25 cellular contexts compared by ENCODE assay signal in the genomic region with DNA sequence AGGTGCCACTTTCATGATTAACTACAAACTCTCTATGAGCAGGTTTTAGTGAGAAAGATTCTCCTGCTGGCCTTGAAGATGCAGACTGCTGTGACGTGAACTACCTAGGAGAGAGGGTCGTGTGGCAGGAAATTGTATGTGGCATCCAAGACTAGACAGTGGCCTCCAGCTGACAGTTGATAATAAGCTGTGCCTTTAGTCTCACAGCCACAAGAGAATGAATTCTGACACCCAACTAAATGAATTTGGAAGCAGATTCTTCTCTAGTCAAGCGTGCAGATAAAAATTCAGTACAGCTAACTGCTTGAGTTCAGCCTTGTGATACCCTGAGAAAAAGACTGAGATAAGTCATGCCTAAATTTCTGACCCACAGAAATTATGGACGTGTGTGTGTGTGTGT.
DNase-seq lines count a peak whose midpoint lies in the region; ATAC-seq, FAIRE-seq and TF ChIP-seq lines count a peak whose summit lies in the region.
"Had no signal": no experiment of that assay in that cellular context is flagged by ENCODE, and none has a peak within 500 bp of the region (broad histone marks: within the 10 kb centered on the region; RNA-seq: fewer than 3 reads in every experiment).

No MANE protein-coding gene starts in this region.

- no peak overlapping the region for H3K9ac ChIP-seq in HepG2 (ENCODE audit: insufficient read depth, low read depth, low read length)
- no peak overlapping the region for H3K9ac ChIP-seq in endodermal cell (ENCODE audit: extremely low read depth, low read length, poor library complexity, severe bottlenecking)
- H3K9ac ChIP-seq in neural progenitor cell, result no peak overlapping the region
- H3K9ac ChIP-seq: BLaER1, GM23248 had no signal

- H3K4me1 Mint-ChIP-seq in endodermal cell, result no peaks in the 10 kb centered on the region
- peaks cover 10% of the 10 kb centered on the region for H3K4me1 Mint-ChIP-seq in neural progenitor cell
- H3K4me1 Mint-ChIP-seq: B cell; CD4-positive, CD25-positive, alpha-beta regulatory T cell; H9 had no signal

- H2AFZ ChIP-seq in HepG2 (ENCODE audit: low read length) (no peak overlapping the region), neural progenitor cell (replicated peaks) (no peak overlapping the region)
- H2AFZ ChIP-seq: GM23248 had no signal

- no peak overlapping the region for H3K4me2 ChIP-seq in HepG2 (ENCODE audit: low read depth, low read length)
- no peak overlapping the region for H3K4me2 ChIP-seq in neural progenitor cell
- H3K4me2 ChIP-seq: BLaER1 had no signal

- TF ChIP-seq EP300 in HepG2 (IDR thresholded peaks at IDR 0.05; ENCODE audit: low read depth in 2 of 2, low read length in 2 of 2), result no peak
- TF ChIP-seq EP300 in HepG2 (CRISPR knock-in tag; IDR thresholded peaks at IDR 0.05; ENCODE audit: borderline replicate concordance), result no peak

- no peak for TF ChIP-seq CTCF in HepG2 (CRISPR knock-in tag; IDR thresholded peaks at IDR 0.05)
- TF ChIP-seq CTCF in right lobe of liver (IDR thresholded peaks at IDR 0.05), result no peak
- TF ChIP-seq CTCF in endodermal cell (conservative IDR thresholded peaks at IDR 0.05), result no peak
- no peak for TF ChIP-seq CTCF in neural progenitor cell (IDR thresholded peaks at IDR 0.05)

- H3K27ac Mint-ChIP-seq in endodermal cell (no peak overlapping the region), neural progenitor cell (peak overlapping the region; percentile 44)
- H3K27ac Mint-ChIP-seq: B cell; CD4-positive, CD25-positive, alpha-beta regulatory T cell; CD8-positive, alpha-beta T cell; H9 had no signal

- no peak for TF ChIP-seq POLR2A in HepG2 (IDR thresholded peaks at IDR 0.05; ENCODE audit: insufficient read depth in 1 of 2, low read depth in 2 of 2, low read length in 2 of 2)
- no peak for TF ChIP-seq POLR2A in right lobe of liver (IDR thresholded peaks at IDR 0.05)

- no peak for TF ChIP-seq RAD21 in HepG2 (CRISPR knock-in tag; IDR thresholded peaks at IDR 0.05)

- CTCF ChIA-PET in HepG2 (lab: Yijun Ruan, JAX; ENCODE audit: low intra/inter-chr PET ratio, low total read pairs), result no interaction called here

- H4K20me1 ChIP-seq in HepG2 (ENCODE audit: insufficient read depth, low read length) (no peaks in the 10 kb centered on the region), neural progenitor cell (ENCODE audit: low read depth) (no peaks in the 10 kb centered on the region)
- H4K20me1 ChIP-seq: BLaER1 had no signal

- no TSS peak for BruUV-seq in HepG2 (replicated peaks; lab: Mats Ljungman, UMichigan)

- H3K27ac ChIP-seq in HepG2 (ENCODE audit: extremely low read length, insufficient read depth, low read length) (no peak overlapping the region), right lobe of liver (no peak overlapping the region), endodermal cell (ENCODE audit: low read depth, low read length) (peak overlapping the region; percentile 8), neural progenitor cell (no peak overlapping the region)
- H3K27ac ChIP-seq: 22Rv1, BLaER1, C4-2B, GM23248 had no signal

- no peaks in the 10 kb centered on the region for H3F3A ChIP-seq in neural progenitor cell (ENCODE audit: low read depth)

- FAIRE-seq in HepG2 (lab: Jason Lieb, UNC), result no peak
- FAIRE-seq: GM12878, GM19239, H1 had no signal

- POLR2A ChIA-PET in HepG2 (lab: Yijun Ruan, JAX), result no interaction called here

- ATAC-seq in HepG2 (no peak), right lobe of liver (no peak)
- ATAC-seq: CD8-positive, alpha-beta T cell; GM12878; HCT116 had no signal

- no peaks in the 10 kb centered on the region for H3K36me3 Mint-ChIP-seq in endodermal cell (ENCODE audit: low read depth)
- peaks cover 1% of the 10 kb centered on the region for H3K36me3 Mint-ChIP-seq in neural progenitor cell
- H3K36me3 Mint-ChIP-seq: CD4-positive, CD25-positive, alpha-beta regulatory T cell; CD8-positive, alpha-beta T cell had no signal

- no peak for DNase-seq in HepG2 (ENCODE audit: low spot score)
- DNase-seq in right lobe of liver, result no peak
- DNase-seq in endodermal cell, result no peak
- DNase-seq in neural progenitor cell (ENCODE audit: low spot score), result no peak
- DNase-seq in SHP77 treated with DMSO at 0.1 percent for 48 hours (lab: John Stamatoyannopoulos, UW), result no peak
- no peak for DNase-seq in NCI-H69 (lab: John Stamatoyannopoulos, UW)
- no peak for DNase-seq in dedifferentiated amniotic fluid mesenchymal stem cell (ENCODE audit: extremely low spot score)
- DNase-seq in DMS53 (lab: John Stamatoyannopoulos, UW), result no peak
- DNase-seq: Caco-2; CD4-positive, CD25-positive, alpha-beta regulatory T cell; CD8-positive, alpha-beta T cell; DMS153; DMS79; EL; GDM1; GM23248; H9 had no signal

- H3K36me3 ChIP-seq in HepG2 (replicated peaks in 1 of 2; ENCODE audit: control insufficient read depth in 1 of 2, insufficient read depth in 2 of 2, low read length in 2 of 2) (no peaks in the 10 kb centered on the region), right lobe of liver (no peaks in the 10 kb centered on the region), endodermal cell (ENCODE audit: control insufficient read depth, insufficient read depth, low read length) (no peaks in the 10 kb centered on the region), neural progenitor cell (no peaks in the 10 kb centered on the region)
- H3K36me3 ChIP-seq: BLaER1 had no signal

- 2% methylated on average over 4 of the region's 4 CpGs for whole genome bisulfite sequencing in HepG2 (ENCODE audit: low lambda C conversion rate)
- WGBS in right lobe of liver (ENCODE audit: insufficient coverage, low coverage, low lambda C conversion rate, missing lambda C conversion rate), result 36% methylated on average over 3 of the region's 4 CpGs
- WGBS in endodermal cell (ENCODE audit: insufficient coverage in 1 of 2, insufficient read length in 1 of 2), 2 experiments, result 82 to 87% methylated on average over 2 to 3 of the region's 4 CpGs

- H3K9me3 Mint-ChIP-seq in endodermal cell (peaks cover 14% of the 10 kb centered on the region), neural progenitor cell (peaks cover 27% of the 10 kb centered on the region)

- no peaks in the 10 kb centered on the region for H3K27me3 ChIP-seq in HepG2 (ENCODE audit: control insufficient read depth in 1 of 2, insufficient read depth in 2 of 2, low read length in 2 of 2)
- H3K27me3 ChIP-seq in right lobe of liver, result no peaks in the 10 kb centered on the region
- H3K27me3 ChIP-seq in endodermal cell (ENCODE audit: control insufficient read depth, insufficient read depth, low read length, poor library complexity, severe bottlenecking), result no peaks in the 10 kb centered on the region
- H3K27me3 ChIP-seq in neural progenitor cell, result no peaks in the 10 kb centered on the region
- H3K27me3 ChIP-seq: BLaER1 had no signal

- H3K4me3 ChIP-seq in HepG2 (replicated peaks in 1 of 3; ENCODE audit: insufficient read depth in 1 of 3, low read depth in 2 of 3, low read length in 3 of 3) (no peak overlapping the region), right lobe of liver (no peak overlapping the region), endodermal cell (ENCODE audit: low read length) (no peak overlapping the region), neural progenitor cell (no peak overlapping the region)
- H3K4me3 ChIP-seq: BLaER1, GM12878, GM23248 had no signal

- peaks cover 5% of the 10 kb centered on the region; the same call in 1 of the 2 replicates for H3K9me3 ChIP-seq in HepG2 (ENCODE audit: low read length)
- no peaks in the 10 kb centered on the region for H3K9me3 ChIP-seq in right lobe of liver
- no peaks in the 10 kb centered on the region for H3K9me3 ChIP-seq in endodermal cell (ENCODE audit: control insufficient read depth, low read length)
- H3K9me3 ChIP-seq in neural progenitor cell (ENCODE audit: low read depth), result no peaks in the 10 kb centered on the region

- intact Hi-C loops in HepG2 (cut with micrococcal nuclease; ENCODE audit: unreplicated experiment), result no loop called here
- intact Hi-C loops in right lobe of liver (cut with DNase I), result no loop called here

- H3K4me3 Mint-ChIP-seq in endodermal cell, result no peak overlapping the region
- H3K4me3 Mint-ChIP-seq in neural progenitor cell, result no peak overlapping the region
- H3K4me3 Mint-ChIP-seq: B cell; CD4-positive, CD25-positive, alpha-beta regulatory T cell; CD8-positive, alpha-beta T cell; H9 had no signal

- in situ Hi-C loops in HepG2 (cut with HindIII; ENCODE audit: extremely low pct_ligation_motif_present, low pct_unique_long_range_greater_than_20kb), result no loop called here

- H3K27me3 Mint-ChIP-seq in endodermal cell (ENCODE audit: insufficient read depth) (no peaks in the 10 kb centered on the region), neural progenitor cell (ENCODE audit: insufficient read depth, low read depth) (peaks cover 4% of the 10 kb centered on the region)
- H3K27me3 Mint-ChIP-seq: B cell; CD4-positive, CD25-positive, alpha-beta regulatory T cell had no signal

- H3K79me2 ChIP-seq in HepG2 (ENCODE audit: insufficient read depth, low read length) (no peaks in the 10 kb centered on the region), neural progenitor cell (ENCODE audit: low read depth) (no peaks in the 10 kb centered on the region)

- no peaks in the 10 kb centered on the region for H3K4me1 ChIP-seq in HepG2 (ENCODE audit: insufficient read depth, low read length)
- H3K4me1 ChIP-seq in right lobe of liver, result no peaks in the 10 kb centered on the region
- no peaks in the 10 kb centered on the region for H3K4me1 ChIP-seq in endodermal cell (ENCODE audit: control insufficient read depth, insufficient read depth, low read length)
- H3K4me1 ChIP-seq in neural progenitor cell, result no peaks in the 10 kb centered on the region
- H3K4me1 ChIP-seq: BLaER1, Caco-2 had no signal

TF ChIP-seq in HepG2, 621 proteins besides CTCF, POLR2A, EP300 and RAD21:
- TF ChIP-seq CREB1 (IDR thresholded peaks at IDR 0.05) (peak; percentile 45; the same call in 1 of the 2 replicates), CREB1 (CRISPR knock-in tag; IDR thresholded peaks at IDR 0.05) (no peak), NR2F1 (CRISPR knock-in tag; IDR thresholded peaks at IDR 0.05) (no peak)
